In genomic region chr4:3781997-3782930, GRCh38 we compare ENCODE assay signal across 27 cellular contexts. TPM values are rescaled to one million over a fixed set of nuclear protein-coding genes. Genes with fewer than 3 reads are reported as not detected.
"Had no signal": no experiment of that assay in that cellular context is flagged by ENCODE, and none has a peak within 500 bp of the region (broad histone marks: within the 10 kb centered on the region; RNA-seq: fewer than 3 reads in every experiment).

No MANE protein-coding gene starts in this region.

- FAIRE-seq: RCC 7860 had no signal

- H3K4me1 Mint-ChIP-seq: activated naive CD8-positive, alpha-beta T cell treated with anti-CD3 and anti-CD28 coated beads, Interleukin-2, amount 10 ng/mL, durations not matched to agents 7 days and 5 days; T-helper 17 cell had no signal

- H3K36me3 ChIP-seq: adrenal gland, breast epithelium, SJSA1 had no signal

- H3K36me3 Mint-ChIP-seq: activated naive CD8-positive, alpha-beta T cell treated with anti-CD3 and anti-CD28 coated beads, Interleukin-2, amount 10 ng/mL, durations not matched to agents 7 days and 5 days; WTC11 had no signal

- H3K4me1 ChIP-seq: adrenal gland, breast epithelium, SJSA1 had no signal

- H3K27ac Mint-ChIP-seq: activated CD8-positive, alpha-beta T cell treated with anti-CD3 and anti-CD28 coated beads, Interleukin-2, amount 10 ng/mL, durations not matched to agents 7 days and 5 days; activated naive CD8-positive, alpha-beta T cell treated with anti-CD3 and anti-CD28 coated beads, Interleukin-2, amount 10 ng/mL, durations not matched to agents 7 days and 5 days; T-helper 17 cell; WTC11 had no signal

- H3K27me3 Mint-ChIP-seq: activated naive CD8-positive, alpha-beta T cell treated with anti-CD3 and anti-CD28 coated beads, Interleukin-2, amount 10 ng/mL, durations not matched to agents 7 days and 5 days had no signal

- DNase-seq: activated CD4-positive, alpha-beta T cell treated with anti-CD3 and anti-CD28 coated beads, Interleukin-2, amount 50 U/mL, for 4 hours; activated CD4-positive, CD25-positive, alpha-beta regulatory T cell treated with anti-CD3 and anti-CD28 coated beads, Interleukin-2, amount 50 U/mL, for 72 hours; activated CD8-positive, alpha-beta memory T cell treated with anti-CD3 and anti-CD28 coated beads, Interleukin-2, amount 50 U/mL, for 48 hours; activated CD8-positive, alpha-beta T cell treated with anti-CD3 and anti-CD28 coated beads, Interleukin-2, amount 10 ng/mL, durations not matched to agents 7 days and 5 days; activated naive CD4-positive, alpha-beta T cell treated with anti-CD3 and anti-CD28 coated beads, Interleukin-2, amount 50 U/mL, for 16 hours; activated naive CD8-positive, alpha-beta T cell treated with anti-CD3 and anti-CD28 coated beads, Interleukin-2, amount 10 ng/mL, durations not matched to agents 7 days and 5 days; activated T-cell treated with anti-CD3 and anti-CD28 coated beads, Interleukin-2, amount 50 U/mL, for 1 hour; adrenal gland; anterior cingulate cortex; caudate nucleus; Kasumi-1; NCI-H1105 treated with DMSO at 0.1 percent for 48 hours; NCI-H1436 treated with DMSO at 0.1 percent for 48 hours; NCI-H187; NCI-H2081; NCI-H510A treated with DMSO at 0.1 percent for 48 hours; NCI-H69; NK-92 treated with Interleukin-12 subunit alpha and Interleukin-12 subunit beta, amount 100 ng/mL, for 24 hours; PC-3; SHP77; T-helper 17 cell; T-helper 9 cell had no signal

- H3K9me3 ChIP-seq: adrenal gland had no signal

- H3K27ac ChIP-seq: adrenal gland, breast epithelium, SJSA1 had no signal

- ATAC-seq: PC-3, SK-N-SH treated with all-trans-retinoic acid at 6 μM for 48 hours had no signal

- H3K9me3 Mint-ChIP-seq: WTC11 had no signal

- H3K4me3 ChIP-seq: adrenal gland, breast epithelium, SJSA1 had no signal

- H3K4me3 Mint-ChIP-seq: activated CD8-positive, alpha-beta T cell treated with anti-CD3 and anti-CD28 coated beads, Interleukin-2, amount 10 ng/mL, durations not matched to agents 7 days and 5 days; activated naive CD8-positive, alpha-beta T cell treated with anti-CD3 and anti-CD28 coated beads, Interleukin-2, amount 10 ng/mL, durations not matched to agents 7 days and 5 days; T-helper 17 cell; WTC11 had no signal

RNA-seq across cellular contexts. Expression of gene ADRA2C, which starts 16.1 kb away (rescaled TPM):
- total RNA-seq: activated CD8-positive, alpha-beta T cell treated with anti-CD3 and anti-CD28 coated beads, Interleukin-2, amount 10 ng/mL, durations not matched to agents 7 days and 5 days; activated naive CD8-positive, alpha-beta T cell treated with anti-CD3 and anti-CD28 coated beads, Interleukin-2, amount 10 ng/mL, durations not matched to agents 7 days and 5 days; PC-3; SJSA1; T-helper 17 cell had no signal
